In the genomic region with DNA sequence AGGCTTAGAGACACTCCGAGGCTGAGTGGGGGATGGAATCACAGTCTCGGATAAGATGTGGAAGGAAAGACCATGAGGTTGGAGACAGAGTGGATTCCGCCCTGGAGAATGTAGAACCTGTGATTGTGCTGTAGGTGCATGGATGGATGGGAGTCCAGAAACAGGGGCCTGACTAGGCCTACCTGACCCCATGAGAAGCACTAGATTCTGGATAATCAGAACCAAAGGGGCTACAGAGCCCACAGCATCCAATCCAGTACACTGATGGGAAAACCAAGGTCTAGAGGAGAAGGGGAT, we compare ENCODE assay signal across 22 cellular contexts. TPM values are rescaled to one million over a fixed set of nuclear protein-coding genes. Genes with fewer than 3 reads are reported as not detected.
DNase-seq lines count a peak whose midpoint lies in the region; ATAC-seq and TF ChIP-seq lines count a peak whose summit lies in the region.
"Had no signal": no experiment of that assay in that cellular context is flagged by ENCODE, and none has a peak within 500 bp of the region (broad histone marks: within the 10 kb centered on the region; RNA-seq: fewer than 3 reads in every experiment).

No MANE protein-coding gene starts in this region.

- no peaks in the 10 kb centered on the region for H3K27me3 ChIP-seq in heart left ventricle
- no peaks in the 10 kb centered on the region for H3K27me3 ChIP-seq in OCI-LY3 (ENCODE audit: low read depth, low read length)
- H3K27me3 ChIP-seq in liver (ENCODE audit: control insufficient read depth in 4 of 4, insufficient read depth in 4 of 4, low read length in 3 of 4), result no peaks in the 10 kb centered on the region

- no peak for TF ChIP-seq RAD21 in liver (IDR thresholded peaks at IDR 0.05)

- POLR2A ChIA-PET in naive thymus-derived CD8-positive, alpha-beta T cell (lab: Charles Lee), result no interaction called here
- POLR2A ChIA-PET in GM10248 (lab: Yijun Ruan, JAX), result no interaction called here

- CTCF ChIA-PET in GM10248 (lab: Yijun Ruan, JAX), result interaction anchor here (1.4 to 8.1 kb wide), 3 partner anchors 9 to 17 kb away, joined by 3 to 115 read pairs (median 46); no protein-coding TSS in a partner anchor

- H3K9ac ChIP-seq in OCI-LY3 (ENCODE audit: low read length) (no peak overlapping the region), liver (ENCODE audit: low read depth in 1 of 2, low read length in 2 of 2) (no peak overlapping the region)

- H4K20me1 ChIP-seq in OCI-LY3 (ENCODE audit: insufficient read depth, low read length), result no peaks in the 10 kb centered on the region

- peaks cover 33% of the 10 kb centered on the region for H3K79me2 ChIP-seq in OCI-LY3 (ENCODE audit: low read length)

- peak overlapping the region; percentile 35; the same call in 1 of the 2 replicates for H3K4me2 ChIP-seq in OCI-LY3 (ENCODE audit: low read length)

- no peaks in the 10 kb centered on the region for H3K36me3 Mint-ChIP-seq in stimulated activated memory B cell treated with anti-CD40 and anti-IgM and Interleukin-4, amounts not matched to agents 10 μg/mL and 1 μg/mL and 100 μg/mL, for 72 hours
- no peaks in the 10 kb centered on the region for H3K36me3 Mint-ChIP-seq in naive thymus-derived CD8-positive, alpha-beta T cell
- H3K36me3 Mint-ChIP-seq: CD4-positive, alpha-beta memory T cell had no signal

- WGBS in heart left ventricle, 4 donors, result 81 to 90% (median 87%) methylated on average over 3 of the region's 3 CpGs
- WGBS in liver, result 90% methylated on average over 3 of the region's 3 CpGs

- H3K27me3 Mint-ChIP-seq in stimulated activated memory B cell treated with anti-CD40 and anti-IgM and Interleukin-4, amounts not matched to agents 10 μg/mL and 1 μg/mL and 100 μg/mL, for 72 hours, result no peaks in the 10 kb centered on the region
- H3K27me3 Mint-ChIP-seq in naive thymus-derived CD8-positive, alpha-beta T cell, result peaks cover 0 to 4% (median 0%) of the 10 kb centered on the region in 5 donors
- H3K27me3 Mint-ChIP-seq: B cell had no signal

- H3K27ac Mint-ChIP-seq in stimulated activated memory B cell treated with anti-CD40 and anti-IgM and Interleukin-4, amounts not matched to agents 10 μg/mL and 1 μg/mL and 100 μg/mL, for 72 hours, result peak overlapping the region; percentile 88
- peak overlapping the region in 2 of 10 donors; percentile 15 to 50 for H3K27ac Mint-ChIP-seq in naive thymus-derived CD8-positive, alpha-beta T cell

- H3K4me1 ChIP-seq in heart left ventricle, result peaks cover 16 to 93% (median 68%) of the 10 kb centered on the region in 12 donors
- peaks cover 71% of the 10 kb centered on the region for H3K4me1 ChIP-seq in OCI-LY3 (ENCODE audit: low read length)
- peaks cover 7 to 31% (median 20%) of the 10 kb centered on the region in 4 donors for H3K4me1 ChIP-seq in liver (ENCODE audit: control insufficient read depth in 4 of 4, insufficient read depth in 4 of 4, low read length in 3 of 4)
- H3K4me1 ChIP-seq: HAP-1 had no signal

- H3K27ac ChIP-seq in heart left ventricle (peak overlapping the region in 11 of 12 donors; percentile 61 to 95 (median 84)), OCI-LY3 (ENCODE audit: low read length) (no peak overlapping the region), liver (ENCODE audit: low read depth in 1 of 2, low read length in 2 of 2) (peak overlapping the region; percentile 38 to 45)
- H3K27ac ChIP-seq: 22Rv1 had no signal

- no peak overlapping the region for H3K4me3 Mint-ChIP-seq in stimulated activated memory B cell treated with anti-CD40 and anti-IgM and Interleukin-4, amounts not matched to agents 10 μg/mL and 1 μg/mL and 100 μg/mL, for 72 hours
- no peak overlapping the region for H3K4me3 Mint-ChIP-seq in naive thymus-derived CD8-positive, alpha-beta T cell
- H3K4me3 Mint-ChIP-seq: B cell; CD4-positive, alpha-beta memory T cell had no signal

- TF ChIP-seq CTCF in heart left ventricle (IDR thresholded peaks at IDR 0.05), result no peak
- TF ChIP-seq CTCF in OCI-LY3 (IDR thresholded peaks at IDR 0.05; ENCODE audit: low read depth, low read length), result no peak
- no peak for TF ChIP-seq CTCF in liver (IDR thresholded peaks at IDR 0.05; ENCODE audit: low read depth, low read length, missing input control)
- no peak for TF ChIP-seq CTCF in GM10248 (IDR thresholded peaks at IDR 0.05; ENCODE audit: control extremely low read depth, extremely low read depth, low read depth, missing control alignments)

- H3K4me3 ChIP-seq in heart left ventricle (no peak overlapping the region), OCI-LY3 (ENCODE audit: low read length) (no peak overlapping the region), liver (ENCODE audit: low read depth in 1 of 3, low read length in 3 of 3) (no peak overlapping the region)
- H3K4me3 ChIP-seq: HAP-1 had no signal

- no peak for TF ChIP-seq POLR2A in heart left ventricle (IDR thresholded peaks at IDR 0.05)

- H3K9me3 ChIP-seq in heart left ventricle (no peaks in the 10 kb centered on the region), OCI-LY3 (ENCODE audit: insufficient read depth, low read length) (no peaks in the 10 kb centered on the region), liver (ENCODE audit: control insufficient read depth in 4 of 4, low read length in 3 of 4) (no peaks in the 10 kb centered on the region)
- H3K9me3 ChIP-seq: HAP-1 had no signal

- H2AFZ ChIP-seq in OCI-LY3 (ENCODE audit: low read depth, low read length), result no peak overlapping the region

- intact Hi-C loops in heart left ventricle (cut with DNase I), result loop anchor here in 4 of 10 donors (5.0 to 10.0 kb wide), 3 partner anchors 250 to 432 kb away; no protein-coding TSS in a partner anchor
- intact Hi-C loops in left cardiac atrium (cut with DNase I), result loop anchor here (2.0 to 10.0 kb wide), 2 partner anchors 32 to 450 kb away; a partner anchor contains a TSS

- H3K9me3 Mint-ChIP-seq in stimulated activated memory B cell treated with anti-CD40 and anti-IgM and Interleukin-4, amounts not matched to agents 10 μg/mL and 1 μg/mL and 100 μg/mL, for 72 hours, result no peaks in the 10 kb centered on the region
- H3K9me3 Mint-ChIP-seq in naive thymus-derived CD8-positive, alpha-beta T cell, result no peaks in the 10 kb centered on the region
- H3K9me3 Mint-ChIP-seq: CD4-positive, alpha-beta memory T cell had no signal

- H3K4me1 Mint-ChIP-seq in stimulated activated memory B cell treated with anti-CD40 and anti-IgM and Interleukin-4, amounts not matched to agents 10 μg/mL and 1 μg/mL and 100 μg/mL, for 72 hours, result peaks cover 70% of the 10 kb centered on the region
- H3K4me1 Mint-ChIP-seq in naive thymus-derived CD8-positive, alpha-beta T cell, result peaks cover 5 to 35% (median 8%) of the 10 kb centered on the region in 4 donors

- no peak for ATAC-seq in heart left ventricle
- no peak for ATAC-seq in left cardiac atrium
- ATAC-seq in stimulated activated memory B cell treated with anti-CD40 and anti-IgM and Interleukin-4, amounts not matched to agents 10 μg/mL and 1 μg/mL and 100 μg/mL, for 72 hours, result no peak
- ATAC-seq in naive thymus-derived CD8-positive, alpha-beta T cell, result no peak
- no peak for ATAC-seq in HG03097 (IDR thresholded peaks at IDR 0.05; ENCODE audit: low FRiP score, unreplicated experiment)

- H3K36me3 ChIP-seq in heart left ventricle, result no peaks in the 10 kb centered on the region
- no peaks in the 10 kb centered on the region for H3K36me3 ChIP-seq in OCI-LY3 (replicated peaks; ENCODE audit: low read depth, low read length)
- no peaks in the 10 kb centered on the region for H3K36me3 ChIP-seq in liver (ENCODE audit: control insufficient read depth in 4 of 4, insufficient read depth in 3 of 4, low read depth in 1 of 4, low read length in 3 of 4)
- H3K36me3 ChIP-seq: HAP-1 had no signal

- no peak for DNase-seq in heart left ventricle
- DNase-seq in left cardiac atrium, result no peak
- DNase-seq in naive thymus-derived CD8-positive, alpha-beta T cell, result no peak
- DNase-seq in GM10248 (ENCODE audit: extremely low spot score), result no peak
- DNase-seq: Calu3; CD4-positive, alpha-beta memory T cell; DMS53; KBM-7; MV-4-11; NCI-H1417; NCI-H187 treated with DMSO at 0.1 percent for 48 hours; NCI-H345; NCI-H526 treated with DMSO at 0.1 percent for 48 hours; OCI-M1 had no signal

TF ChIP-seq in liver, 16 proteins besides CTCF, POLR2A, EP300 and RAD21:
- TF ChIP-seq TAF1 (conservative IDR thresholded peaks at IDR 0.05) (no peak), FOXA1 (IDR thresholded peaks at IDR 0.05) (no peak), GABPA (IDR thresholded peaks at IDR 0.05 in 1 of 2, conservative IDR thresholded peaks at IDR 0.05 in 1 of 2) (no peak)
- TF ChIP-seq, protein P1, sequence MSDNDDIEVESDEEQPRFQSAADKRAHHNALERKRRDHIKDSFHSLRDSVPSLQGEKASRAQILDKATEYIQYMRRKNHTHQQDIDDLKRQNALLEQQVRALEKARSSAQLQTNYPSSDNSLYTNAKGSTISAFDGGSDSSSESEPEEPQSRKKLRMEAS (IDR thresholded peaks at IDR 0.05), result no peak

RNA-seq across cellular contexts. Expression of a gene that starts 32.3 kb away (rescaled TPM):
- total RNA-seq in heart left ventricle (10 to 100 TPM; 15.3 to 61.1 (median 40.3) TPM), left cardiac atrium (10 to 100 TPM; 36.0 to 48.0 TPM), liver (10 to 100 TPM; 10.4 to 18.7 TPM)
- polyA plus RNA-seq in heart left ventricle (10 to 100 TPM in 1 of 2 donors, 1 to 10 TPM in 1; 9.9 to 23.8 TPM), liver (1 to 10 TPM; 7.6 to 9.3 TPM)
- total RNA-seq in naive thymus-derived CD8-positive, alpha-beta T cell, result 10 to 100 TPM; 54.6 to 70.0 TPM
- 10 to 100 TPM; 11.8 to 15.6 (median 14.7) TPM for polyA plus RNA-seq in naive thymus-derived CD8-positive, alpha-beta T cell

RNA-seq across cellular contexts. Expression of a gene that starts 43.6 kb away (rescaled TPM):
- total RNA-seq in heart left ventricle (10 to 100 TPM; 10.2 to 28.3 (median 14.7) TPM), left cardiac atrium (10 to 100 TPM; 12.0 to 16.5 TPM), liver (1 to 10 TPM; 2.4 to 3.7 TPM)
- polyA plus RNA-seq in heart left ventricle (10 to 100 TPM in 1 of 2 donors, 1 to 10 TPM in 1; 8.5 to 20.0 TPM), liver (1 to 10 TPM; 1.8 to 2.0 TPM)
- not detected for total RNA-seq in naive thymus-derived CD8-positive, alpha-beta T cell
- polyA plus RNA-seq in naive thymus-derived CD8-positive, alpha-beta T cell, result not detected
- total RNA-seq: CD4-positive, alpha-beta memory T cell had no signal
- polyA plus RNA-seq: AG04450; CD4-positive, alpha-beta memory T cell had no signal
